Comparison of ENCODE assay signal across 23 cellular contexts in the genomic region with DNA sequence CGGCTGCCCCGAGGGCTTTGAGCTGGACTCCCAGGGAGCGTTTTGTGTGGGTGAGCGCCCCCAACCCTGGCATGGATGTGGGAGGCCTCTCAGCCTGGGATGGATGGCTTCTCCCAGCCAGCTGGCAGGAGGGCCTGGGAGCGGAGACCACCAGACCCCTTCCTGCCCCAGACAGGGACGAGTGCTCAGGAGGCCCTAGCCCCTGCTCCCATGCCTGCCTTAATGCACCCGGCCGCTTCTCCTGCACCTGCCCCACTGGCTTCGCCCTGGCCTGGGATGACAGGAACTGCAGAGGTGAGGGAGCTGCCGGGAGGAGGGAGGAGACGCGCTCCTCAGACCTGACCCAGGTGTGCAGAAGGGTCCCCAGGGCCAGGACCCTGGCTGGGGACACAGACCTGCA.
"Had no signal": no experiment of that assay in that cellular context is flagged by ENCODE, and none has a peak within 500 bp of the region (broad histone marks: within the 10 kb centered on the region; RNA-seq: fewer than 3 reads in every experiment).

No MANE protein-coding gene starts in this region.

- H3K4me1 ChIP-seq: gastrocnemius medialis, testis, uterus had no signal

- H3K9me3 ChIP-seq: esophagus muscularis mucosa, gastrocnemius medialis, right lobe of liver, testis, uterus had no signal

- H3K27me3 ChIP-seq: esophagus muscularis mucosa, right lobe of liver, testis, uterus had no signal

- DNase-seq: activated CD4-positive, alpha-beta T cell treated with anti-CD3 and anti-CD28 coated beads, Interleukin-2, amount 50 U/mL, for 1 hour; activated CD8-positive, alpha-beta T cell treated with anti-CD3 and anti-CD28 coated beads, Interleukin-2, amount 10 ng/mL, durations not matched to agents 7 days and 5 days; activated gamma-delta T cell; activated naive CD4-positive, alpha-beta T cell treated with anti-CD3 and anti-CD28 coated beads, Interleukin-2, amount 50 U/mL, for 16 hours; activated naive CD8-positive, alpha-beta T cell treated with anti-CD3 and anti-CD28 coated beads, Interleukin-2, amount 50 U/mL, for 24 hours; anterior cingulate cortex; effector CD8-positive, alpha-beta T cell; head of caudate nucleus; hypothalamus; naive B cell; occipital lobe; posterior cingulate gyrus; right lobe of liver; stimulated activated CD4-positive, alpha-beta T cell treated with anti-CD3 and anti-CD28 coated beads, Interleukin-2, amount 100 ng/mL, for 48 hours; stimulated activated CD8-positive, alpha-beta memory T cell treated with anti-CD3 and anti-CD28 coated beads, Interleukin-4, amount 100 ng/mL, for 48 hours; stimulated activated naive B cell treated with anti-CD40 and anti-IgM and Interleukin-4, amounts not matched to agents 10 μg/mL and 1 μg/mL and 100 μg/mL, for 72 hours; testis; trophoblast cell had no signal

- H3K4me3 ChIP-seq: esophagus muscularis mucosa, gastrocnemius medialis, right lobe of liver, testis, uterus had no signal

- ATAC-seq: activated CD4-positive, CD25-positive, alpha-beta regulatory T cell treated with anti-CD3 and anti-CD28 coated beads, Interleukin-2, amount 50 U/mL, for 24 hours; activated CD8-positive, alpha-beta T cell treated with anti-CD3 and anti-CD28 coated beads, Interleukin-2, amount 10 ng/mL, durations not matched to agents 7 days and 5 days; activated naive CD8-positive, alpha-beta T cell treated with anti-CD3 and anti-CD28 coated beads, Interleukin-2, amount 50 U/mL, for 24 hours; stimulated activated naive B cell treated with anti-CD40 and anti-IgM and Interleukin-4, amounts not matched to agents 10 μg/mL and 1 μg/mL and 100 μg/mL, for 72 hours had no signal

- H3K36me3 ChIP-seq: gastrocnemius medialis, right lobe of liver, uterus had no signal

- H3K27ac ChIP-seq: esophagus muscularis mucosa, gastrocnemius medialis, right lobe of liver, testis, uterus, VCaP had no signal
